Comparison of ENCODE assay signal across 9 cellular contexts in genomic region chr7:1536768-1537630, GRCh38. TPM values are rescaled to one million over a fixed set of nuclear protein-coding genes. Genes with fewer than 3 reads are reported as not detected.
DNase-seq lines count a peak whose midpoint lies in the region; ATAC-seq and TF ChIP-seq lines count a peak whose summit lies in the region.
"Had no signal": no experiment of that assay in that cellular context is flagged by ENCODE, and none has a peak within 500 bp of the region (broad histone marks: within the 10 kb centered on the region; RNA-seq: fewer than 3 reads in every experiment).

No MANE protein-coding gene starts in this region.

- H3K27ac ChIP-seq in breast epithelium = peak overlapping the region; percentile 100

- peak overlapping the region; percentile 43 to 84 (median 53) for H3K4me3 ChIP-seq in breast epithelium
- H3K4me3 ChIP-seq in skeletal muscle satellite cell (ENCODE audit: low read length) = peak overlapping the region; percentile 71

- peak overlapping the region; percentile 96 for H3K9ac ChIP-seq in skeletal muscle satellite cell (ENCODE audit: low read depth, low read length)

- intact Hi-C loops in breast epithelium (cut with DNase I; ENCODE audit: low total_unique reads) = no loop called here

- ATAC-seq in HG03095 (IDR thresholded peaks at IDR 0.05; ENCODE audit: unreplicated experiment) (no peak), GM21825 (IDR thresholded peaks at IDR 0.05; ENCODE audit: unreplicated experiment) (no peak), HG03442 (IDR thresholded peaks at IDR 0.05; ENCODE audit: unreplicated experiment) (no peak)

- peak overlapping the region; percentile 94 for H3K4me2 ChIP-seq in skeletal muscle satellite cell (ENCODE audit: low read length)

- TF ChIP-seq POLR2A in breast epithelium (IDR thresholded peaks at IDR 0.05) = peak; percentile 42

- DNase-seq in SIG-M5 treated with dmso at 0.1 percent for 504 hours (lab: John Stamatoyannopoulos, UW; ENCODE audit: unreplicated experiment) = peak; percentile 69
- no peak for DNase-seq in SIG-M5 (lab: John Stamatoyannopoulos, UW)
- DNase-seq in breast epithelium (ENCODE audit: low spot score in 2 of 2) = peak; percentile 96 to 98
- peak; percentile 43 for DNase-seq in inferior parietal cortex (ENCODE audit: extremely low spot score)

- H3K9me3 ChIP-seq in breast epithelium (no peaks in the 10 kb centered on the region), skeletal muscle satellite cell (replicated peaks; ENCODE audit: low read length) (no peaks in the 10 kb centered on the region)

- H3K27me3 ChIP-seq in breast epithelium (no peaks in the 10 kb centered on the region), skeletal muscle satellite cell (ENCODE audit: control insufficient read depth, insufficient read depth, low read length) (no peaks in the 10 kb centered on the region)

- TF ChIP-seq CTCF in breast epithelium (IDR thresholded peaks at IDR 0.05) = no peak

- peaks cover 7% of the 10 kb centered on the region for H3K36me3 ChIP-seq in breast epithelium
- peaks cover 19% of the 10 kb centered on the region for H3K36me3 ChIP-seq in skeletal muscle satellite cell (ENCODE audit: insufficient read depth, low read length)

- H3K4me1 ChIP-seq in breast epithelium = peaks cover 3 to 17% of the 10 kb centered on the region in 2 donors
- peaks cover 61% of the 10 kb centered on the region for H3K4me1 ChIP-seq in skeletal muscle satellite cell (ENCODE audit: control insufficient read depth, insufficient read depth, low read length)

RNA-seq across cellular contexts. Expression of gene MAFK, which starts 6.5 kb away (rescaled TPM):
- 10 to 100 TPM; 14.4 to 25.9 (median 25.2) TPM for total RNA-seq in breast epithelium
- 8.6 and 11.4 TPM in 2 replicates for total RNA-seq in skeletal muscle satellite cell (2012; rRNA removed)

RNA-seq across cellular contexts. Expression of gene TMEM184A, which starts 19.0 kb away (rescaled TPM):
- total RNA-seq in breast epithelium = 1 to 10 TPM in 2 of 3 donors, not detected in 1; 6.6 to 8.2 TPM
- total RNA-seq in skeletal muscle satellite cell (2012; rRNA removed) = under 0.01 TPM in 1 of 2 replicates, not detected in the other
- total RNA-seq: activated CD8-positive, alpha-beta memory T cell treated with anti-CD3 and anti-CD28 coated beads for 36 hours had no signal

RNA-seq across cellular contexts. Expression of gene INTS1, which starts 32.8 kb away (rescaled TPM):
- 10 to 100 TPM; 27.5 to 32.1 (median 27.7) TPM for total RNA-seq in breast epithelium
- 63.6 and 65.3 TPM in 2 replicates for total RNA-seq in skeletal muscle satellite cell (2012; rRNA removed)

RNA-seq across cellular contexts. Expression of gene PSMG3, which starts 32.8 kb away (rescaled TPM):
- 10 to 100 TPM; 32.6 to 52.8 (median 45.4) TPM for total RNA-seq in breast epithelium
- total RNA-seq in skeletal muscle satellite cell (2012; rRNA removed) = 47.0 and 47.7 TPM in 2 replicates
